ENCODE assay signal across 19 cellular contexts in the genomic region with DNA sequence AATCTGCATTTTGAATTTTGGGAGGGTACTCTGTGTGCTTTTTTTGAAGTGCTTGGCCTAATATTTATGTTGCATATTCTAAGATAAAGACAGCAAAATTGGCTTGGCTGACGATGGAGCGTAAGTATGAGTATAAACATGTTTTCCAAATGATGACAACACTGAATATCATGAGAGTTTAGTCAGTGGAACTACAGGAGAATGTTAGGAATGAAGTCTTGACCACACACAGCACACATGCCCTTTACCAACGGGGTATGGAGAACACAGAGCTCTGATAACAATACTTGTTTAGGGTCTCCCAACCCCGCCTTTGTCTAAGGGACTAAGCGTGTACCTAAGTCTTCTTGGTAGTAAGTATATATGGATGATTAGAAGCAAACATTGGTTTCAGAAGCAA.
DNase-seq lines count a peak whose midpoint lies in the region; TF ChIP-seq lines count a peak whose summit lies in the region.
"Had no signal": no experiment of that assay in that cellular context is flagged by ENCODE, and none has a peak within 500 bp of the region (broad histone marks: within the 10 kb centered on the region; RNA-seq: fewer than 3 reads in every experiment).

No MANE protein-coding gene starts in this region.

- H3K36me3 ChIP-seq in adipocyte (ENCODE audit: control insufficient read depth, insufficient read depth, low read length, severe bottlenecking) (no peaks in the 10 kb centered on the region), osteoblast (ENCODE audit: insufficient read depth, low read length) (no peaks in the 10 kb centered on the region), neural progenitor cell (peaks cover 3% of the 10 kb centered on the region)
- H3K36me3 ChIP-seq: BE2C, left ventricle myocardium inferior had no signal

- H2AFZ ChIP-seq in osteoblast (ENCODE audit: low read length) (no peak overlapping the region), neural progenitor cell (replicated peaks) (no peak overlapping the region)
- H2AFZ ChIP-seq: parathyroid adenoma had no signal

- no peak overlapping the region for H3K4me3 Mint-ChIP-seq in neural progenitor cell
- H3K4me3 Mint-ChIP-seq: dendritic cell treated with granulocyte-macrophage colony-stimulating factor and Interleukin-4, amounts not matched to agents 40 ng/mL and 50 ng/mL, for 4 days; IgD-negative memory B cell had no signal

- TF ChIP-seq CTCF in fibroblast of mammary gland (conservative IDR thresholded peaks at IDR 0.05; ENCODE audit: control insufficient read depth, insufficient read depth, low read depth, low read length) (no peak), osteoblast (IDR thresholded peaks at IDR 0.05; ENCODE audit: extremely low read depth, low read depth, low read length) (no peak), neural progenitor cell (IDR thresholded peaks at IDR 0.05) (no peak)

- no peak overlapping the region for H3K27ac Mint-ChIP-seq in neural progenitor cell
- H3K27ac Mint-ChIP-seq: dendritic cell treated with granulocyte-macrophage colony-stimulating factor and Interleukin-4, amounts not matched to agents 40 ng/mL and 50 ng/mL, for 4 days; IgD-negative memory B cell had no signal

- H3K4me1 Mint-ChIP-seq in neural progenitor cell: peaks cover 9% of the 10 kb centered on the region
- H3K4me1 Mint-ChIP-seq: IgD-negative memory B cell had no signal

- H3F3A ChIP-seq in neural progenitor cell (ENCODE audit: low read depth): no peaks in the 10 kb centered on the region

- no peaks in the 10 kb centered on the region for H4K20me1 ChIP-seq in osteoblast (ENCODE audit: insufficient read depth, low read length)
- no peaks in the 10 kb centered on the region for H4K20me1 ChIP-seq in neural progenitor cell (ENCODE audit: low read depth)

- H3K4me3 ChIP-seq in adipocyte (ENCODE audit: low read length) (no peak overlapping the region), fibroblast of mammary gland (ENCODE audit: control insufficient read depth, low read depth, low read length) (no peak overlapping the region), osteoblast (ENCODE audit: insufficient read depth, low read length) (no peak overlapping the region), neural progenitor cell (no peak overlapping the region)
- H3K4me3 ChIP-seq: left ventricle myocardium inferior, skin epidermis had no signal

- H3K27me3 ChIP-seq in adipocyte (replicated peaks; ENCODE audit: control insufficient read depth, insufficient read depth, low read length) (no peaks in the 10 kb centered on the region), osteoblast (ENCODE audit: insufficient read depth, low read length) (no peaks in the 10 kb centered on the region), neural progenitor cell (no peaks in the 10 kb centered on the region)
- H3K27me3 ChIP-seq: BE2C had no signal

- H3K9me3 Mint-ChIP-seq in neural progenitor cell: peaks cover 13% of the 10 kb centered on the region
- H3K9me3 Mint-ChIP-seq: dendritic cell treated with granulocyte-macrophage colony-stimulating factor and Interleukin-4, amounts not matched to agents 40 ng/mL and 50 ng/mL, for 4 days had no signal

- H3K36me3 Mint-ChIP-seq in neural progenitor cell: no peaks in the 10 kb centered on the region

- DNase-seq in EL (peak; percentile 75), adipocyte (ENCODE audit: low read depth) (peak; percentile 82), fibroblast of mammary gland (ENCODE audit: low read depth) (peak; percentile 73), osteoblast (ENCODE audit: insufficient read length, low spot score, missing footprints) (peak; percentile 90), H4 (ENCODE audit: low spot score) (no peak), neural progenitor cell (ENCODE audit: low spot score) (no peak), amniotic stem cell (lab: John Stamatoyannopoulos, UW) (no peak)
- DNase-seq in stimulated activated CD4-positive, alpha-beta T cell treated with anti-CD3 and anti-CD28 coated beads, Interleukin-15, amount 100 ng/mL, for 24 hours: no peak
- DNase-seq: BE2C, erythroblast, GDM1, left ventricle myocardium inferior, NCI-H2029 treated with DMSO at 0.1 percent for 48 hours, NCI-H524 treated with DMSO at 0.1 percent for 48 hours, T1000 had no signal

- H3K27ac ChIP-seq in osteoblast (ENCODE audit: low read depth, low read length) (peak overlapping the region; percentile 46), neural progenitor cell (no peak overlapping the region)
- H3K27ac ChIP-seq: left ventricle myocardium inferior, parathyroid adenoma, skin epidermis had no signal

- H3K4me2 ChIP-seq in osteoblast (ENCODE audit: insufficient read depth, low read length) (peak overlapping the region; percentile 46), neural progenitor cell (no peak overlapping the region)

- H3K79me2 ChIP-seq in osteoblast (ENCODE audit: insufficient read depth, low read length): no peaks in the 10 kb centered on the region
- H3K79me2 ChIP-seq in neural progenitor cell (ENCODE audit: low read depth): no peaks in the 10 kb centered on the region
- H3K79me2 ChIP-seq: parathyroid adenoma had no signal

- H3K9ac ChIP-seq in adipocyte (ENCODE audit: low read length) (peak overlapping the region; percentile 3), neural progenitor cell (no peak overlapping the region)
- H3K9ac ChIP-seq: parathyroid adenoma had no signal

- peaks cover 2% of the 10 kb centered on the region for H3K27me3 Mint-ChIP-seq in neural progenitor cell (ENCODE audit: insufficient read depth, low read depth)
- H3K27me3 Mint-ChIP-seq: dendritic cell treated with granulocyte-macrophage colony-stimulating factor and Interleukin-4, amounts not matched to agents 40 ng/mL and 50 ng/mL, for 4 days; IgD-negative memory B cell had no signal

- H3K4me1 ChIP-seq in adipocyte (ENCODE audit: control insufficient read depth, insufficient read depth, low read length) (peaks cover 14% of the 10 kb centered on the region), osteoblast (ENCODE audit: insufficient read depth, low read length) (peaks cover 12% of the 10 kb centered on the region), neural progenitor cell (peaks cover 5% of the 10 kb centered on the region)
- H3K4me1 ChIP-seq: BE2C, left ventricle myocardium inferior, parathyroid adenoma had no signal

- H3K9me3 ChIP-seq in adipocyte (ENCODE audit: control insufficient read depth, low read length): no peaks in the 10 kb centered on the region
- no peaks in the 10 kb centered on the region for H3K9me3 ChIP-seq in osteoblast (ENCODE audit: low read depth, low read length)
- no peaks in the 10 kb centered on the region for H3K9me3 ChIP-seq in neural progenitor cell (ENCODE audit: low read depth)
- H3K9me3 ChIP-seq: BE2C had no signal

Comparison
In these comparisons a context has a peak if more than half of its experiments do, and no peak if none do; other contexts are left out.
1. DNase-seq: peak in EL (single experiment), adipocyte (single experiment), fibroblast of mammary gland (single experiment) and osteoblast (single experiment); none in H4 (single experiment), stimulated activated CD4-positive, alpha-beta T cell treated with anti-CD3 and anti-CD28 coated beads, Interleukin-15, amount 100 ng/mL, for 24 hours (single experiment), neural progenitor cell (single experiment) and amniotic stem cell (single experiment).